In the genomic region with DNA sequence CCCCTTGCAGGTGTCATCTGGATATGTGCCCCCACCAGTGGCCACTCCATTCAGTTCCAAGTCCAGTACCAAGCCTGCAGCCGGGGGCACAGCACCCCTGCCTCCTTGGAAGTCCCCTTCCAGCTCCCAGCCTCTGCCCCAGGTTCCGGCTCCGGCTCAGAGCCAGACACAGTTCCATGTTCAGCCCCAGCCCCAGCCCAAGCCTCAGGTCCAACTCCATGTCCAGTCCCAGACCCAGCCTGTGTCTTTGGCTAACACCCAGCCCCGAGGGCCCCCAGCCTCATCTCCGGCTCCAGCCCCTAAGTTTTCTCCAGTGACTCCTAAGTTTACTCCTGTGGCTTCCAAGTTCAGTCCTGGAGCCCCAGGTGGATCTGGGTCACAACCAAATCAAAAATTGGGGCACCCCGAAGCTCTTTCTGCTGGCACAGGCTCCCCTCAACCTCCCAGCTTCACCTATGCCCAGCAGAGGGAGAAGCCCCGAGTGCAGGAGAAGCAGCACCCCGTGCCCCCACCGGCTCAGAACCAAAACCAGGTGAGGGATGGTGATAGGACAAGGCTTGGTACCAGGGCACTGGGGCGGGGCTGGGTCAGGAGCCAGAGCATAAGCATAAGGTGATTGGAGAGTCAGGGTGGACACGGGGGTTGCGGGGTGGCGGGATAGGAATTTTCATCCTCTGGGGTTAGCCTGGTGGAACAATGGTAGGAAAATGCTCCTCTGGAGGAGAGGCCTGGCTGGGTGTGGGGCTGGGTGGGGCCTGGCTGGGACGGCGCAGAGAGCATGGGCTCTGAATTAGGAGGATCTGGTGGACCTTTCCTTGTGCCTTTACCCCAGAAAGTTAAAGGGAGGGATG, we compare ENCODE assay signal across 8 cellular contexts. TPM values are rescaled to one million over a fixed set of nuclear protein-coding genes. Genes with fewer than 3 reads are reported as not detected.
DNase-seq lines count a peak whose midpoint lies in the region; ATAC-seq, FAIRE-seq and TF ChIP-seq lines count a peak whose summit lies in the region.

No MANE protein-coding gene starts in this region.

- no peak for ATAC-seq in HepG2

- H4K20me1 ChIP-seq in HepG2 (ENCODE audit: insufficient read depth, low read length) = peaks cover 9% of the 10 kb centered on the region; the same call in 1 of the 2 replicates

- H3K27me3 ChIP-seq in HL-60 (ENCODE audit: insufficient read depth, poor library complexity, severe bottlenecking) (no peaks in the 10 kb centered on the region), brain microvascular endothelial cell (replicated peaks) (no peaks in the 10 kb centered on the region), HepG2 (ENCODE audit: control insufficient read depth in 1 of 2, insufficient read depth in 2 of 2, low read length in 2 of 2) (no peaks in the 10 kb centered on the region), subcutaneous abdominal adipose tissue (ENCODE audit: control insufficient read depth in 5 of 5, insufficient read depth in 4 of 5, low read length in 5 of 5) (no peaks in the 10 kb centered on the region)

- H3K27ac ChIP-seq in HL-60 (replicated peaks) (peak overlapping the region; percentile 88), brain microvascular endothelial cell (peak overlapping the region; percentile 99), HepG2 (ENCODE audit: extremely low read length, insufficient read depth, low read length) (no peak overlapping the region), subcutaneous abdominal adipose tissue (ENCODE audit: low read depth, low read length) (peak overlapping the region; percentile 90)

- no peak for TF ChIP-seq POLR2A in HepG2 (IDR thresholded peaks at IDR 0.05; ENCODE audit: insufficient read depth in 1 of 2, low read depth in 2 of 2, low read length in 2 of 2)

- H3K36me3 ChIP-seq in brain microvascular endothelial cell (replicated peaks) (peaks cover 61% of the 10 kb centered on the region), HepG2 (replicated peaks in 1 of 2; ENCODE audit: control insufficient read depth in 1 of 2, insufficient read depth in 2 of 2, low read length in 2 of 2) (peaks cover 0 to 6% of the 10 kb centered on the region in 2 experiments; a peak in 3 of 5 replicates), subcutaneous abdominal adipose tissue (ENCODE audit: control insufficient read depth in 5 of 5, insufficient read depth in 5 of 5, low read length in 5 of 5) (peaks cover 0 to 31% (median 9%) of the 10 kb centered on the region in 5 donors)

- H2AFZ ChIP-seq in HepG2 (ENCODE audit: low read length) = no peak overlapping the region

- no peak overlapping the region; the same call in 1 of the 2 replicates for H3K9ac ChIP-seq in HepG2 (ENCODE audit: insufficient read depth, low read depth, low read length)
- peak overlapping the region; percentile 22 to 94 (median 89) for H3K9ac ChIP-seq in subcutaneous abdominal adipose tissue (ENCODE audit: low read length in 5 of 5)

- H3K4me3 ChIP-seq in HL-60 (replicated peaks; ENCODE audit: insufficient read depth, low read length) (peak overlapping the region; percentile 75), brain microvascular endothelial cell (ENCODE audit: low read depth, low read length) (peak overlapping the region; percentile 93), HepG2 (replicated peaks in 1 of 3; ENCODE audit: insufficient read depth in 1 of 3, low read depth in 2 of 3, low read length in 3 of 3) (peak overlapping the region in 2 of 3 experiments; percentile 94 to 98; a peak in 3 of 6 replicates), subcutaneous abdominal adipose tissue (ENCODE audit: low read depth in 1 of 5, low read length in 5 of 5) (peak overlapping the region; percentile 74 to 88 (median 84))

- WGBS in HepG2 (ENCODE audit: low lambda C conversion rate) = 95% methylated on average over 14 of the region's 15 CpGs

- no peak for DNase-seq in HL-60 (ENCODE audit: low read depth in 1 of 2, low spot score in 1 of 2)
- no peak for DNase-seq in brain microvascular endothelial cell
- no peak for DNase-seq in HepG2 (ENCODE audit: low spot score)
- DNase-seq in AML-193 (lab: John Stamatoyannopoulos, UW) = no peak
- DNase-seq in NCI-H1105 treated with DMSO at 0.1 percent for 48 hours (lab: John Stamatoyannopoulos, UW) = no peak
- DNase-seq in DMS114 treated with DMSO at 0.1 percent for 48 hours (lab: John Stamatoyannopoulos, UW; ENCODE audit: unreplicated experiment) = no peak
- DNase-seq in foreskin melanocyte = no peak

- peak overlapping the region; percentile 86 for H3K4me2 ChIP-seq in HepG2 (ENCODE audit: low read depth, low read length)

- TF ChIP-seq RAD21 in HepG2 (CRISPR knock-in tag; IDR thresholded peaks at IDR 0.05) = no peak

- no peak for FAIRE-seq in HepG2 (lab: Jason Lieb, UNC)

- TF ChIP-seq CTCF in HL-60 (IDR thresholded peaks at IDR 0.05; ENCODE audit: insufficient read depth, low read length) (no peak), brain microvascular endothelial cell (IDR thresholded peaks at IDR 0.05; ENCODE audit: low read depth, low read length, missing control alignments) (no peak), HepG2 (CRISPR knock-in tag; IDR thresholded peaks at IDR 0.05) (no peak)

- in situ Hi-C loops in brain microvascular endothelial cell (cut with HindIII; ENCODE audit: low pct_ligation_motif_present, low sequenced_read_pairs) (no loop called here), HepG2 (cut with HindIII; ENCODE audit: extremely low pct_ligation_motif_present, low pct_unique_long_range_greater_than_20kb) (loop anchor here (5.0 to 25.0 kb wide), 2 partner anchors 34 to 529 kb away; a partner anchor contains a TSS)

- intact Hi-C loops in HepG2 (cut with micrococcal nuclease; ENCODE audit: unreplicated experiment) = no loop called here

- peaks cover 12% of the 10 kb centered on the region for H3K79me2 ChIP-seq in HepG2 (ENCODE audit: insufficient read depth, low read length)

- H3K4me1 ChIP-seq in HepG2 (ENCODE audit: insufficient read depth, low read length) (peaks cover 70% of the 10 kb centered on the region), subcutaneous abdominal adipose tissue (ENCODE audit: control insufficient read depth in 5 of 5, insufficient read depth in 5 of 5, low read length in 5 of 5) (peaks cover 9 to 76% (median 65%) of the 10 kb centered on the region in 5 donors)

- no peaks in the 10 kb centered on the region for H3K9me3 ChIP-seq in HepG2 (ENCODE audit: low read length)
- no peaks in the 10 kb centered on the region for H3K9me3 ChIP-seq in subcutaneous abdominal adipose tissue (ENCODE audit: control insufficient read depth in 5 of 5, low read length in 5 of 5)

- TF ChIP-seq EP300 in HepG2 (IDR thresholded peaks at IDR 0.05; ENCODE audit: low read depth in 2 of 2, low read length in 2 of 2) = no peak
- no peak for TF ChIP-seq EP300 in HepG2 (CRISPR knock-in tag; IDR thresholded peaks at IDR 0.05; ENCODE audit: borderline replicate concordance)

- BruUV-seq in HepG2 (replicated peaks; lab: Mats Ljungman, UMichigan) = no TSS peak

- POLR2A ChIA-PET in HepG2 (lab: Yijun Ruan, JAX) = interaction anchor here (4.0 kb wide), 1 partner anchor 13 kb away, joined by 20 read pairs; no protein-coding TSS in a partner anchor

- CTCF ChIA-PET in HepG2 (lab: Yijun Ruan, JAX; ENCODE audit: low intra/inter-chr PET ratio, low total read pairs) = no interaction called here

RNA-seq across cellular contexts. Expression of a gene that starts 1.9 kb away (rescaled TPM):
- 13.1 and 13.7 TPM in 2 replicates for total RNA-seq in HepG2 (2016; rRNA removed; fragmentation: Illumina TruSeq; extraction: Trizol)
- 4.5 and 5.0 TPM in 2 replicates for total RNA-seq in HepG2 (2016; cell fraction: cytosol; rRNA removed; fragmentation: Illumina TruSeq; extraction: Trizol; ENCODE audit: low read depth)
- 13.1 and 14.8 TPM in 2 replicates for total RNA-seq in HepG2 (2016; cell fraction: insoluble cytoplasmic fraction; rRNA removed; fragmentation: Illumina TruSeq; extraction: Trizol)
- total RNA-seq in HepG2 (2016; cell fraction: membrane; rRNA removed; fragmentation: Illumina TruSeq; extraction: Trizol) = 14.4 and 16.8 TPM in 2 replicates
- 17.7 and 17.8 TPM in 2 replicates for total RNA-seq in HepG2 (2016; cell fraction: nucleus; rRNA removed; fragmentation: Illumina TruSeq; extraction: Trizol)
- 9.9 and 10.5 TPM in 2 replicates for polyA plus RNA-seq in HepG2 (2011; rRNA removed)
- polyA plus RNA-seq in HepG2 (2011; cell fraction: cytosol; rRNA removed) = 5.3 and 6.8 TPM in 2 replicates
- 39.4 and 48.1 TPM in 2 replicates for polyA plus RNA-seq in HepG2 (2011; cell fraction: nucleus; rRNA removed)
- polyA plus RNA-seq in HepG2 (2012) = 28.9 and 45.1 TPM in 2 replicates
- polyA plus RNA-seq in HepG2 (2016; cell fraction: cytosol; fragmentation: Illumina TruSeq; extraction: Trizol; ENCODE audit: low read depth) = 21.1 and 21.6 TPM in 2 replicates
- polyA plus RNA-seq in HepG2 (2016; cell fraction: insoluble cytoplasmic fraction; fragmentation: Illumina TruSeq; extraction: Trizol; ENCODE audit: low read depth) = 42.5 and 68.7 TPM in 2 replicates
- 38.4 and 41.1 TPM in 2 replicates for polyA plus RNA-seq in HepG2 (2016; cell fraction: membrane; fragmentation: Illumina TruSeq; extraction: Trizol; ENCODE audit: low read depth)
- 65.4 and 70.0 TPM in 2 replicates for polyA plus RNA-seq in HepG2 (2016; cell fraction: nucleus; fragmentation: Illumina TruSeq; extraction: Trizol; ENCODE audit: insufficient read depth, low read depth)
- polyA minus RNA-seq in HepG2 (2011; rRNA and poly(A)+ RNA removed; ENCODE audit: low replicate concordance) = 21.6 and 35.6 TPM in 2 replicates
- polyA minus RNA-seq in HepG2 (2011; cell fraction: cytosol; rRNA and poly(A)+ RNA removed) = 17.9 and 21.7 TPM in 2 replicates
- polyA minus RNA-seq in HepG2 (2011; cell fraction: nucleus; rRNA and poly(A)+ RNA removed) = 22.5 and 32.2 TPM in 2 replicates

RNA-seq across cellular contexts. Expression of a gene that starts 20.5 kb away (rescaled TPM):
- 0.07 TPM in 1 of 2 replicates, not detected in the other for total RNA-seq in HepG2 (2016; rRNA removed; fragmentation: Illumina TruSeq; extraction: Trizol)
- not detected in 2 replicates for total RNA-seq in HepG2 (2016; cell fraction: cytosol; rRNA removed; fragmentation: Illumina TruSeq; extraction: Trizol; ENCODE audit: low read depth)
- 0.15 TPM in 1 of 2 replicates, not detected in the other for total RNA-seq in HepG2 (2016; cell fraction: insoluble cytoplasmic fraction; rRNA removed; fragmentation: Illumina TruSeq; extraction: Trizol)
- total RNA-seq in HepG2 (2016; cell fraction: membrane; rRNA removed; fragmentation: Illumina TruSeq; extraction: Trizol) = not detected in 2 replicates
- total RNA-seq in HepG2 (2016; cell fraction: nucleus; rRNA removed; fragmentation: Illumina TruSeq; extraction: Trizol) = not detected in 2 replicates
- polyA plus RNA-seq in HepG2 (2011; rRNA removed) = not detected in 2 replicates
- not detected in 2 replicates for polyA plus RNA-seq in HepG2 (2011; cell fraction: cytosol; rRNA removed)
- polyA plus RNA-seq in HepG2 (2011; cell fraction: nucleus; rRNA removed) = not detected in 2 replicates
- polyA plus RNA-seq in HepG2 (2012) = not detected in 2 replicates
- polyA plus RNA-seq in HepG2 (2016; cell fraction: cytosol; fragmentation: Illumina TruSeq; extraction: Trizol; ENCODE audit: low read depth) = not detected in 2 replicates
- not detected in 2 replicates for polyA plus RNA-seq in HepG2 (2016; cell fraction: insoluble cytoplasmic fraction; fragmentation: Illumina TruSeq; extraction: Trizol; ENCODE audit: low read depth)
- not detected in 2 replicates for polyA plus RNA-seq in HepG2 (2016; cell fraction: membrane; fragmentation: Illumina TruSeq; extraction: Trizol; ENCODE audit: low read depth)
- not detected in 2 replicates for polyA plus RNA-seq in HepG2 (2016; cell fraction: nucleus; fragmentation: Illumina TruSeq; extraction: Trizol; ENCODE audit: insufficient read depth, low read depth)
- 0.54 TPM in 1 of 2 replicates, not detected in the other for polyA minus RNA-seq in HepG2 (2011; rRNA and poly(A)+ RNA removed; ENCODE audit: low replicate concordance)
- not detected in 2 replicates for polyA minus RNA-seq in HepG2 (2011; cell fraction: cytosol; rRNA and poly(A)+ RNA removed)
- polyA minus RNA-seq in HepG2 (2011; cell fraction: nucleus; rRNA and poly(A)+ RNA removed) = not detected in 2 replicates

RNA-seq across cellular contexts. Expression of a gene that starts 25.6 kb away (rescaled TPM):
- 7.7 and 17.1 TPM in 2 replicates for total RNA-seq in HepG2 (2016; rRNA removed; fragmentation: Illumina TruSeq; extraction: Trizol)
- 2.7 and 3.2 TPM in 2 replicates for total RNA-seq in HepG2 (2016; cell fraction: cytosol; rRNA removed; fragmentation: Illumina TruSeq; extraction: Trizol; ENCODE audit: low read depth)
- 7.0 and 14.9 TPM in 2 replicates for total RNA-seq in HepG2 (2016; cell fraction: insoluble cytoplasmic fraction; rRNA removed; fragmentation: Illumina TruSeq; extraction: Trizol)
- 5.7 and 6.3 TPM in 2 replicates for total RNA-seq in HepG2 (2016; cell fraction: membrane; rRNA removed; fragmentation: Illumina TruSeq; extraction: Trizol)
- total RNA-seq in HepG2 (2016; cell fraction: nucleus; rRNA removed; fragmentation: Illumina TruSeq; extraction: Trizol) = 14.0 and 17.5 TPM in 2 replicates
- 4.6 and 8.1 TPM in 2 replicates for polyA plus RNA-seq in HepG2 (2011; rRNA removed)
- 4.3 and 5.5 TPM in 2 replicates for polyA plus RNA-seq in HepG2 (2011; cell fraction: cytosol; rRNA removed)
- 9.8 and 14.1 TPM in 2 replicates for polyA plus RNA-seq in HepG2 (2011; cell fraction: nucleus; rRNA removed)
- polyA plus RNA-seq in HepG2 (2012) = 4.8 and 5.8 TPM in 2 replicates
- 1.9 and 2.5 TPM in 2 replicates for polyA plus RNA-seq in HepG2 (2016; cell fraction: cytosol; fragmentation: Illumina TruSeq; extraction: Trizol; ENCODE audit: low read depth)
- polyA plus RNA-seq in HepG2 (2016; cell fraction: insoluble cytoplasmic fraction; fragmentation: Illumina TruSeq; extraction: Trizol; ENCODE audit: low read depth) = 4.8 and 8.3 TPM in 2 replicates
- 2.9 and 3.6 TPM in 2 replicates for polyA plus RNA-seq in HepG2 (2016; cell fraction: membrane; fragmentation: Illumina TruSeq; extraction: Trizol; ENCODE audit: low read depth)
- polyA plus RNA-seq in HepG2 (2016; cell fraction: nucleus; fragmentation: Illumina TruSeq; extraction: Trizol; ENCODE audit: insufficient read depth, low read depth) = 17.9 and 25.7 TPM in 2 replicates
- 0.07 and 13.9 TPM in 2 replicates for polyA minus RNA-seq in HepG2 (2011; rRNA and poly(A)+ RNA removed; ENCODE audit: low replicate concordance)
- polyA minus RNA-seq in HepG2 (2011; cell fraction: cytosol; rRNA and poly(A)+ RNA removed) = 4.2 and 4.4 TPM in 2 replicates
- 8.0 and 8.8 TPM in 2 replicates for polyA minus RNA-seq in HepG2 (2011; cell fraction: nucleus; rRNA and poly(A)+ RNA removed)
